1 cellular context compared by ENCODE assay signal in the genomic region with DNA sequence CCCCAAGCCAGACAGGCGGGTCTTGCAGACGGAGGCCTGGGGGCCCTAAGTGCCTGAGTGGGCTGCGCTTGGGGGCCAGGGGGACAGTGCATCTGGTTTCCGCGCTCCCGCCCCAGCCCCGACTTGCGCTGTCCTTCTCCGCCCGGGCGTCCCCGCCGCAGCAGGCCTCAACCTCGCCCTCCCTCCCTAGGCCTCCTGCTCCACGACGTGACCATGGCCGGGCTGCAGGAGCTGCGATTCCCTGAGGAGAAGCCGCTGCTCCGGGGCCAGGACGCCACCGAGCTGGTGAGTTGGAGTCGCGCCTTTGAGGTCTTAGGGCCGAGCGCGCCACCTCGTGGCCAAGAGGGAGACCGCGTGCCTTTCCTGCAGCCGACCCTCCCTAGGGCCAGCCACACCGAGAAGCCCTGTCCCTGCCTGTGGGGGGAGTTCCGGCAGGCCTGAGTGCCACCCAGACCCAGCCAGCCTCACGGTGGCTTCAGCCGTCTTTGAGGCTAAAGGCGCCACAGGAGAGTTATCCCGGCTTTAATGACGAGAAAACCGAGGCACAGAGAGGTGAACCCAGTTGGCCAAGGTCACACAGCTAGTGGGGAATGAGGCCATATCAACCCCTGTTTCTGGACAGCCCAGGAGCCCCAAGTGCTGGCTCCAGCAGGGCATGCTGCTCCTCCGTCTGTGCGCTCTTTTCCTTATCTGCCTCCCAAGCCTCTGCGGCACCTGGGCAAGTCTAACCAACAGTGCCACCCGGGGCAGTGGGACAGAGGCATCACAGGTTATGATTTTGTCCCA.
A peak's percentile ranks its signal among the peaks of the same experiment; 100 is the strongest.
TF ChIP-seq lines count a peak whose summit lies in the region.

No MANE protein-coding gene starts in this region.

TF ChIP-seq in HepG2, 621 proteins besides CTCF, POLR2A, EP300 and RAD21 (continued from another document and continues in another):
- TF ChIP-seq, protein P1, sequence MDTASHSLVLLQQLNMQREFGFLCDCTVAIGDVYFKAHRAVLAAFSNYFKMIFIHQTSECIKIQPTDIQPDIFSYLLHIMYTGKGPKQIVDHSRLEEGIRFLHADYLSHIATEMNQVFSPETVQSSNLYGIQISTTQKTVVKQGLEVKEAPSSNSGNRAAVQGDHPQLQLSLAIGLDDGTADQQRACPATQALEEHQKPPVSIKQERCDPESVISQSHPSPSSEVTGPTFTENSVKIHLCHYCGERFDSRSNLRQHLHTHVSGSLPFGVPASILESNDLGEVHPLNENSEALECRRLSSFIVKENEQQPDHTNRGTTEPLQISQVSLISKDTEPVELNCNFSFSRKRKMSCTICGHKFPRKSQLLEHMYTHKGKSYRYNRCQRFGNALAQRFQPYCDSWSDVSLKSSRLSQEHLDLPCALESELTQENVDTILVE (CRISPR knock-in tag; IDR thresholded peaks at IDR 0.05), result no peak
- TF ChIP-seq HNRNPUL1 (IDR thresholded peaks at IDR 0.05; ENCODE audit: low read depth, low read length) (no peak), NRL (CRISPR knock-in tag; IDR thresholded peaks at IDR 0.05; ENCODE audit: borderline replicate concordance) (no peak), ZNF574 (CRISPR knock-in tag; IDR thresholded peaks at IDR 0.05) (peak; percentile 33; the same call in 1 of the 2 replicates), SIX1 (CRISPR knock-in tag; IDR thresholded peaks at IDR 0.05; ENCODE audit: borderline replicate concordance) (no peak), TAF1 (CRISPR knock-in tag; IDR thresholded peaks at IDR 0.05) (no peak), ZNF713 (CRISPR knock-in tag; IDR thresholded peaks at IDR 0.05) (no peak), AGO1 (IDR thresholded peaks at IDR 0.05; ENCODE audit: low read depth, low read length, poor library complexity, severe bottlenecking) (no peak), TBX2 (CRISPR knock-in tag; IDR thresholded peaks at IDR 0.05; ENCODE audit: borderline replicate concordance) (peak; percentile 39; the same call in 1 of the 2 replicates), SP2 (CRISPR knock-in tag; IDR thresholded peaks at IDR 0.05) (0 out of 2 replicates have a peak, but pooled peaks have one; percentile 21), MAFF (IDR thresholded peaks at IDR 0.05; ENCODE audit: low read depth, low read length) (no peak), ZNF253 (CRISPR knock-in tag; IDR thresholded peaks at IDR 0.05; ENCODE audit: borderline replicate concordance) (no peak), ERF (CRISPR knock-in tag; IDR thresholded peaks at IDR 0.05) (peak; percentile 64; the same call in 1 of the 2 replicates), ZEB1 (IDR thresholded peaks at IDR 0.05; ENCODE audit: insufficient replicate concordance, low read depth) (no peak), HNRNPK (IDR thresholded peaks at IDR 0.05; ENCODE audit: low read depth, low read length, poor library complexity, severe bottlenecking) (no peak), ZNF3 (CRISPR knock-in tag; IDR thresholded peaks at IDR 0.05) (no peak), HOXA9 (CRISPR knock-in tag; IDR thresholded peaks at IDR 0.05; ENCODE audit: borderline replicate concordance) (no peak), SAFB2 (CRISPR knock-in tag; IDR thresholded peaks at IDR 0.05; ENCODE audit: borderline replicate concordance, low read depth) (peak; percentile 61; the same call in 1 of the 2 replicates), ZNF7 (CRISPR knock-in tag; IDR thresholded peaks at IDR 0.05) (no peak), CBX2 (IDR thresholded peaks at IDR 0.05; ENCODE audit: low read depth, low read length) (no peak), CBX2 (CRISPR knock-in tag; IDR thresholded peaks at IDR 0.05; ENCODE audit: low read depth) (no peak), NR2C2 (CRISPR knock-in tag; IDR thresholded peaks at IDR 0.05; ENCODE audit: borderline replicate concordance) (no peak), NFYC (CRISPR knock-in tag; IDR thresholded peaks at IDR 0.05) (no peak), PAF1 (CRISPR knock-in tag; IDR thresholded peaks at IDR 0.05) (no peak), ZNF607 (CRISPR knock-in tag; IDR thresholded peaks at IDR 0.05; ENCODE audit: borderline replicate concordance) (no peak), ZNF274 (CRISPR knock-in tag; IDR thresholded peaks at IDR 0.05) (peak; percentile 72; the same call in 1 of the 2 replicates), SKI (IDR thresholded peaks at IDR 0.05; ENCODE audit: partially characterized antibody) (no peak), ZNF326 (CRISPR knock-in tag; IDR thresholded peaks at IDR 0.05; ENCODE audit: borderline replicate concordance) (no peak), STAG1 (CRISPR knock-in tag; IDR thresholded peaks at IDR 0.05) (peak; percentile 99), SNAI1 (CRISPR knock-in tag; IDR thresholded peaks at IDR 0.05; ENCODE audit: borderline replicate concordance) (no peak), ZKSCAN1 (IDR thresholded peaks at IDR 0.05; ENCODE audit: low read length) (no peak), MTA3 (CRISPR knock-in tag; IDR thresholded peaks at IDR 0.05) (no peak), ATRX (CRISPR knock-in tag; IDR thresholded peaks at IDR 0.05; ENCODE audit: borderline replicate concordance) (no peak), ZMYM4 (CRISPR knock-in tag; IDR thresholded peaks at IDR 0.05) (peak; percentile 31; the same call in 1 of the 2 replicates), MAF1 (CRISPR knock-in tag; IDR thresholded peaks at IDR 0.05; ENCODE audit: borderline replicate concordance) (no peak), CCDC6 (CRISPR knock-in tag; IDR thresholded peaks at IDR 0.05) (no peak), SRSF1 (optimal IDR thresholded peaks at IDR 0.05; ENCODE audit: low read depth, low read length) (no peak), ELF1 (CRISPR knock-in tag; IDR thresholded peaks at IDR 0.05) (no peak), SAP130 (CRISPR knock-in tag; IDR thresholded peaks at IDR 0.05; ENCODE audit: low read depth) (no peak; the same call in 1 of the 2 replicates), ZNF230 (CRISPR knock-in tag; IDR thresholded peaks at IDR 0.05) (no peak), E2F1 (CRISPR knock-in tag; IDR thresholded peaks at IDR 0.05) (no peak), ZNF678 (CRISPR knock-in tag; IDR thresholded peaks at IDR 0.05) (no peak), ZNF317 (CRISPR knock-in tag; IDR thresholded peaks at IDR 0.05) (no peak)
- TF ChIP-seq, protein P2, sequence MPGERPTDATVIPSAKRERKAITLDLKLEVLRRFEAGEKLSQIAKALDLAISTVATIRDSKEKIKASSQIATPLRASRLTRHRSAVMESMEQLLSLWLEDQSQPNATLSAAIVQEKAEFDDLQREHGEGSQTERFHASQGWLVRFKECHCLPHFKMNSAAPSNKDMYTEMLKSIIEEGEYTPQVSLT (CRISPR knock-in tag; IDR thresholded peaks at IDR 0.05; ENCODE audit: borderline replicate concordance, low read depth), result no peak
- TF ChIP-seq, protein P3, sequence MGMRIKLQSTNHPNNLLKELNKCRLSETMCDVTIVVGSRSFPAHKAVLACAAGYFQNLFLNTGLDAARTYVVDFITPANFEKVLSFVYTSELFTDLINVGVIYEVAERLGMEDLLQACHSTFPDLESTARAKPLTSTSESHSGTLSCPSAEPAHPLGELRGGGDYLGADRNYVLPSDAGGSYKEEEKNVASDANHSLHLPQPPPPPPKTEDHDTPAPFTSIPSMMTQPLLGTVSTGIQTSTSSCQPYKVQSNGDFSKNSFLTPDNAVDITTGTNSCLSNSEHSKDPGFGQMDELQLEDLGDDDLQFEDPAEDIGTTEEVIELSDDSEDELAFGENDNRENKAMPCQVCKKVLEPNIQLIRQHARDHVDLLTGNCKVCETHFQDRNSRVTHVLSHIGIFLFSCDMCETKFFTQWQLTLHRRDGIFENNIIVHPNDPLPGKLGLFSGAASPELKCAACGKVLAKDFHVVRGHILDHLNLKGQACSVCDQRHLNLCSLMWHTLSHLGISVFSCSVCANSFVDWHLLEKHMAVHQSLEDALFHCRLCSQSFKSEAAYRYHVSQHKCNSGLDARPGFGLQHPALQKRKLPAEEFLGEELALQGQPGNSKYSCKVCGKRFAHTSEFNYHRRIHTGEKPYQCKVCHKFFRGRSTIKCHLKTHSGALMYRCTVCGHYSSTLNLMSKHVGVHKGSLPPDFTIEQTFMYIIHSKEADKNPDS (CRISPR knock-in tag; IDR thresholded peaks at IDR 0.05), result no peak
- TF ChIP-seq, protein P4, sequence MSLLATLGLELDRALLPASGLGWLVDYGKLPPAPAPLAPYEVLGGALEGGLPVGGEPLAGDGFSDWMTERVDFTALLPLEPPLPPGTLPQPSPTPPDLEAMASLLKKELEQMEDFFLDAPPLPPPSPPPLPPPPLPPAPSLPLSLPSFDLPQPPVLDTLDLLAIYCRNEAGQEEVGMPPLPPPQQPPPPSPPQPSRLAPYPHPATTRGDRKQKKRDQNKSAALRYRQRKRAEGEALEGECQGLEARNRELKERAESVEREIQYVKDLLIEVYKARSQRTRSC (CRISPR knock-in tag; IDR thresholded peaks at IDR 0.05; ENCODE audit: low read depth), result no peak
- TF ChIP-seq, protein P5, sequence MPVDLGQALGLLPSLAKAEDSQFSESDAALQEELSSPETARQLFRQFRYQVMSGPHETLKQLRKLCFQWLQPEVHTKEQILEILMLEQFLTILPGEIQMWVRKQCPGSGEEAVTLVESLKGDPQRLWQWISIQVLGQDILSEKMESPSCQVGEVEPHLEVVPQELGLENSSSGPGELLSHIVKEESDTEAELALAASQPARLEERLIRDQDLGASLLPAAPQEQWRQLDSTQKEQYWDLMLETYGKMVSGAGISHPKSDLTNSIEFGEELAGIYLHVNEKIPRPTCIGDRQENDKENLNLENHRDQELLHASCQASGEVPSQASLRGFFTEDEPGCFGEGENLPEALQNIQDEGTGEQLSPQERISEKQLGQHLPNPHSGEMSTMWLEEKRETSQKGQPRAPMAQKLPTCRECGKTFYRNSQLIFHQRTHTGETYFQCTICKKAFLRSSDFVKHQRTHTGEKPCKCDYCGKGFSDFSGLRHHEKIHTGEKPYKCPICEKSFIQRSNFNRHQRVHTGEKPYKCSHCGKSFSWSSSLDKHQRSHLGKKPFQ (CRISPR knock-in tag; IDR thresholded peaks at IDR 0.05; ENCODE audit: insufficient replicate concordance), result no peak
- TF ChIP-seq, protein P6, sequence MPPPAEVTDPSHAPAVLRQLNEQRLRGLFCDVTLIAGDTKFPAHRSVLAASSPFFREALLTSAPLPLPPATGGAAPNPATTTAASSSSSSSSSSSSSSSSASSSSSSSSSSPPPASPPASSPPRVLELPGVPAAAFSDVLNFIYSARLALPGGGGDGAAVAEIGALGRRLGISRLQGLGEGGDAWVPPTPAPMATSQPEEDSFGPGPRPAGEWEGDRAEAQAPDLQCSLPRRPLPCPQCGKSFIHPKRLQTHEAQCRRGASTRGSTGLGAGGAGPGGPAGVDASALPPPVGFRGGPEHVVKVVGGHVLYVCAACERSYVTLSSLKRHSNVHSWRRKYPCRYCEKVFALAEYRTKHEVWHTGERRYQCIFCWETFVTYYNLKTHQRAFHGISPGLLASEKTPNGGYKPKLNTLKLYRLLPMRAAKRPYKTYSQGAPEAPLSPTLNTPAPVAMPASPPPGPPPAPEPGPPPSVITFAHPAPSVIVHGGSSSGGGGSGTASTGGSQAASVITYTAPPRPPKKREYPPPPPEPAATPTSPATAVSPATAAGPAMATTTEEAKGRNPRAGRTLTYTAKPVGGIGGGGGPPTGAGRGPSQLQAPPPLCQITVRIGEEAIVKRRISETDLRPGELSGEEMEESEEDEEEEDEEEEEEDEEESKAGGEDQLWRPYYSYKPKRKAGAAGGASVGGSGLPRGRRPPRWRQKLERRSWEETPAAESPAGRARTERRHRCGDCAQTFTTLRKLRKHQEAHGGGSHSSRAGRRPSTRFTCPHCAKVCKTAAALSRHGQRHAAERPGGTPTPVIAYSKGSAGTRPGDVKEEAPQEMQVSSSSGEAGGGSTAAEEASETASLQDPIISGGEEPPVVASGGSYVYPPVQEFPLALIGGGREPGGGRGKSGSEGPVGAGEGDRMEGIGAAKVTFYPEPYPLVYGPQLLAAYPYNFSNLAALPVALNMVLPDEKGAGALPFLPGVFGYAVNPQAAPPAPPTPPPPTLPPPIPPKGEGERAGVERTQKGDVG (CRISPR knock-in tag; IDR thresholded peaks at IDR 0.05; ENCODE audit: borderline replicate concordance), result peak; percentile 60; the same call in 1 of the 2 replicates
- TF ChIP-seq, protein P7, sequence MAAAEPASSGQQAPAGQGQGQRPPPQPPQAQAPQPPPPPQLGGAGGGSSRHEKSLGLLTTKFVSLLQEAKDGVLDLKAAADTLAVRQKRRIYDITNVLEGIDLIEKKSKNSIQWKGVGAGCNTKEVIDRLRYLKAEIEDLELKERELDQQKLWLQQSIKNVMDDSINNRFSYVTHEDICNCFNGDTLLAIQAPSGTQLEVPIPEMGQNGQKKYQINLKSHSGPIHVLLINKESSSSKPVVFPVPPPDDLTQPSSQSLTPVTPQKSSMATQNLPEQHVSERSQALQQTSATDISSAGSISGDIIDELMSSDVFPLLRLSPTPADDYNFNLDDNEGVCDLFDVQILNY (CRISPR knock-in tag; conservative IDR thresholded peaks at IDR 0.05), result no peak
